Comparison of ENCODE assay signal across 2 cellular contexts in genomic region chr2:202695166-202695565, GRCh38.
A peak's percentile ranks its signal among the peaks of the same experiment; 100 is the strongest.
TF ChIP-seq lines count a peak whose summit lies in the region.

No MANE protein-coding gene starts in this region.

TF ChIP-seq in IMR-90, 13 proteins besides CTCF, POLR2A, EP300 and RAD21:
- no peak for TF ChIP-seq RFX5 (IDR thresholded peaks at IDR 0.05; ENCODE audit: low read depth, low read length)
- TF ChIP-seq MAFK (IDR thresholded peaks at IDR 0.05; ENCODE audit: low read depth, low read length), result no peak
- no peak for TF ChIP-seq ELK1 (IDR thresholded peaks at IDR 0.05; ENCODE audit: borderline replicate concordance, low read depth, low read length)
- TF ChIP-seq USF2 (IDR thresholded peaks at IDR 0.05; ENCODE audit: low read depth, low read length), result no peak
- no peak for TF ChIP-seq MAZ (IDR thresholded peaks at IDR 0.05; ENCODE audit: borderline replicate concordance, low read depth, low read length)
- peak; percentile 94 for TF ChIP-seq CEBPB (IDR thresholded peaks at IDR 0.05; ENCODE audit: low read depth, low read length)
- no peak for TF ChIP-seq RCOR1 (IDR thresholded peaks at IDR 0.05; ENCODE audit: insufficient replicate concordance, low read length)
- peak; percentile 34; the same call in 1 of the 2 replicates for TF ChIP-seq BHLHE40 (IDR thresholded peaks at IDR 0.05; ENCODE audit: low read depth, low read length)
- no peak for TF ChIP-seq SMC3 (IDR thresholded peaks at IDR 0.05; ENCODE audit: low read depth, low read length)
- TF ChIP-seq NFE2L2 (IDR thresholded peaks at IDR 0.05; ENCODE audit: low read depth, low read length), result no peak
- TF ChIP-seq FOS (IDR thresholded peaks at IDR 0.05; ENCODE audit: low read depth, low read length), result 0 out of 2 replicates have a peak, but pooled peaks have one; percentile 15
- no peak for TF ChIP-seq CHD1 (IDR thresholded peaks at IDR 0.05; ENCODE audit: low read depth, low read length)

TF ChIP-seq in K562, 482 proteins besides CTCF, POLR2A, EP300 and RAD21:
- peak; percentile 64 for TF ChIP-seq CEBPB (tag; IDR thresholded peaks at IDR 0.05)
- TF ChIP-seq CEBPG (CRISPR knock-in tag; IDR thresholded peaks at IDR 0.05), result no peak
- TF ChIP-seq CEBPG (tag; conservative IDR thresholded peaks at IDR 0.05 in 1 of 2, IDR thresholded peaks at IDR 0.05 in 1 of 2), result peak in 1 of 2 experiments; percentile 30; a peak in 1 of 4 replicates
- no peak for TF ChIP-seq HDAC3 (IDR thresholded peaks at IDR 0.05; ENCODE audit: borderline replicate concordance, partially characterized antibody)
